15 cellular contexts compared by ENCODE assay signal in genomic region chr7:96526492-96526891, GRCh38.
"Had no signal": no experiment of that assay in that cellular context is flagged by ENCODE, and none has a peak within 500 bp of the region (broad histone marks: within the 10 kb centered on the region; RNA-seq: fewer than 3 reads in every experiment).

No MANE protein-coding gene starts in this region.

- H3K4me3 ChIP-seq: cardiac muscle cell, dorsolateral prefrontal cortex, esophagus squamous epithelium, right atrium auricular region, transverse colon had no signal

- H3K4me3 Mint-ChIP-seq: activated CD8-positive, alpha-beta T cell treated with anti-CD3 and anti-CD28 coated beads for 36 hours; activated T-cell treated with anti-CD3 and anti-CD28 coated beads, Interleukin-2, amount 50 U/mL, for 4 hours; naive B cell; stimulated activated memory B cell treated with anti-CD40 and anti-IgM and Interleukin-4, amounts not matched to agents 10 μg/mL and 1 μg/mL and 100 μg/mL, for 72 hours; T-helper 17 cell had no signal

- ATAC-seq: activated CD8-positive, alpha-beta T cell treated with anti-CD3 and anti-CD28 coated beads for 36 hours; activated naive CD4-positive, alpha-beta T cell treated with anti-CD3 and anti-CD28 coated beads, Interleukin-2, amount 50 U/mL, for 72 hours; activated T-cell treated with anti-CD3 and anti-CD28 coated beads, Interleukin-2, amount 50 U/mL, for 4 hours; stimulated activated memory B cell treated with anti-CD40 and anti-IgM and Interleukin-4, amounts not matched to agents 10 μg/mL and 1 μg/mL and 100 μg/mL, for 72 hours; T-helper 17 cell had no signal

- H3K9me3 ChIP-seq: esophagus squamous epithelium, right atrium auricular region, transverse colon had no signal

- H3K27ac ChIP-seq: cardiac muscle cell, esophagus squamous epithelium, right atrium auricular region, transverse colon had no signal

- H3K27me3 ChIP-seq: cardiac muscle cell, right atrium auricular region, transverse colon had no signal

- H3K36me3 Mint-ChIP-seq: activated naive CD4-positive, alpha-beta T cell treated with anti-CD3 and anti-CD28 coated beads, Interleukin-2, amount 50 U/mL, for 72 hours; naive B cell; stimulated activated memory B cell treated with anti-CD40 and anti-IgM and Interleukin-4, amounts not matched to agents 10 μg/mL and 1 μg/mL and 100 μg/mL, for 72 hours had no signal

- H3K36me3 ChIP-seq: cardiac muscle cell, esophagus squamous epithelium, right atrium auricular region, transverse colon had no signal

- H3K4me1 ChIP-seq: esophagus squamous epithelium, right atrium auricular region, transverse colon had no signal

- H3K4me1 Mint-ChIP-seq: naive B cell; stimulated activated memory B cell treated with anti-CD40 and anti-IgM and Interleukin-4, amounts not matched to agents 10 μg/mL and 1 μg/mL and 100 μg/mL, for 72 hours had no signal

- H3K27ac Mint-ChIP-seq: activated CD8-positive, alpha-beta T cell treated with anti-CD3 and anti-CD28 coated beads for 36 hours; activated naive CD4-positive, alpha-beta T cell treated with anti-CD3 and anti-CD28 coated beads, Interleukin-2, amount 50 U/mL, for 72 hours; naive B cell; stimulated activated memory B cell treated with anti-CD40 and anti-IgM and Interleukin-4, amounts not matched to agents 10 μg/mL and 1 μg/mL and 100 μg/mL, for 72 hours; T-helper 17 cell had no signal

- H3K9me3 Mint-ChIP-seq: activated CD8-positive, alpha-beta T cell treated with anti-CD3 and anti-CD28 coated beads for 36 hours; activated naive CD4-positive, alpha-beta T cell treated with anti-CD3 and anti-CD28 coated beads, Interleukin-2, amount 50 U/mL, for 72 hours; activated T-cell treated with anti-CD3 and anti-CD28 coated beads, Interleukin-2, amount 50 U/mL, for 4 hours; stimulated activated memory B cell treated with anti-CD40 and anti-IgM and Interleukin-4, amounts not matched to agents 10 μg/mL and 1 μg/mL and 100 μg/mL, for 72 hours had no signal

- DNase-seq: activated CD4-positive, alpha-beta T cell treated with anti-CD3 and anti-CD28 coated beads for 4 hours; activated CD8-positive, alpha-beta T cell treated with anti-CD3 and anti-CD28 coated beads for 36 hours; activated effector memory CD4-positive, alpha-beta T cell treated with Interleukin-2 at 50 U/mL for 16 hours; activated T-cell treated with anti-CD3 and anti-CD28 coated beads, Interleukin-2, amount 50 U/mL, for 4 hours; esophagus squamous epithelium; glutamatergic neuron; naive B cell; stimulated activated CD4-positive, alpha-beta T cell treated with anti-CD3 and anti-CD28 coated beads, Interleukin-2, amount 100 ng/mL, for 48 hours; T-helper 17 cell; transverse colon had no signal
